ENCODE assay signal across 17 cellular contexts in the genomic region with DNA sequence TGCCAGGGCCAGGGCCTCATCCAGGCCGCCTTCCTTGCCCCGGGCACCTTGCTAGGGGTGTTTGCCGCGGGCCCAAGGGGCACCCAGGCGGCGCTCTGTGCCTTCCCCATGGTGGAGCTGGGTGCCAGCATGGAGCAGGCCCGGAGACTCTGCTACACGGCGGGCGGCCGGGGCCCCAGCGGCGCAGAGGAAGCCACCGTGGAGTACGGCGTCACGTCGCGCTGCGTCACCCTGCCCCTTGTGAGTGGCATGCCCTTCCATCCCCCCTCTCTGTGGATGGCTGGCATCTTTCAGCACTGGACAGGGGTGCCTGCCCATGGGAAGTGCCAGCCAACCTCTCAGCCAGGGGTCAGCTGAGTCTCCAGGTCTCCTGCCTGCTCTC. TPM values are rescaled to one million over a fixed set of nuclear protein-coding genes. Genes with fewer than 3 reads are reported as not detected.
DNase-seq lines count a peak whose midpoint lies in the region; ATAC-seq and TF ChIP-seq lines count a peak whose summit lies in the region.
"Had no signal": no experiment of that assay in that cellular context is flagged by ENCODE, and none has a peak within 500 bp of the region (broad histone marks: within the 10 kb centered on the region; RNA-seq: fewer than 3 reads in every experiment).

No MANE protein-coding gene starts in this region.

- peak overlapping the region; percentile 29; the same call in 1 of the 2 replicates for H3K9ac ChIP-seq in BLaER1

- TF ChIP-seq POLR2A in suprapubic skin (IDR thresholded peaks at IDR 0.05), result no peak

- peaks cover 10% of the 10 kb centered on the region for H3K4me1 Mint-ChIP-seq in CD8-positive, alpha-beta T cell (ENCODE audit: low read depth)

- H3K27ac ChIP-seq in BLaER1 (peak overlapping the region; percentile 58), dorsolateral prefrontal cortex (peak overlapping the region in 57 of 59 donors; percentile 39 to 99 (median 95)), suprapubic skin (no peak overlapping the region)
- H3K27ac ChIP-seq in CD8-positive, alpha-beta T cell (ENCODE audit: low read depth, low read length), result no peak overlapping the region
- H3K27ac ChIP-seq: C4-2B, SJSA1 had no signal

- ATAC-seq in CD8-positive, alpha-beta T cell, result no peak
- ATAC-seq in HG03565 (IDR thresholded peaks at IDR 0.05; ENCODE audit: unreplicated experiment), result no peak
- ATAC-seq: HCT116, PC-3 had no signal

- H3K9me3 ChIP-seq in BLaER1 (peaks cover 3% of the 10 kb centered on the region; the same call in 1 of the 2 replicates), suprapubic skin (no peaks in the 10 kb centered on the region)
- no peaks in the 10 kb centered on the region for H3K9me3 ChIP-seq in CD8-positive, alpha-beta T cell (ENCODE audit: low read length)
- H3K9me3 ChIP-seq: SJSA1 had no signal

- H3K4me2 ChIP-seq in BLaER1, result peak overlapping the region; percentile 72

- POLR2A ChIA-PET in CD8-positive, alpha-beta T cell (lab: Charles Lee), result no interaction called here

- H3K4me3 Mint-ChIP-seq in CD8-positive, alpha-beta T cell, result no peak overlapping the region

- H3K9me3 Mint-ChIP-seq in CD8-positive, alpha-beta T cell, result no peaks in the 10 kb centered on the region
- H3K9me3 Mint-ChIP-seq: IgD-negative memory B cell had no signal

- H3K27me3 Mint-ChIP-seq in CD8-positive, alpha-beta T cell (ENCODE audit: low read depth), result no peaks in the 10 kb centered on the region

- peaks cover 39% of the 10 kb centered on the region for H4K20me1 ChIP-seq in BLaER1

- TF ChIP-seq CTCF in dorsolateral prefrontal cortex (IDR thresholded peaks at IDR 0.05 in 54 of 56, conservative IDR thresholded peaks at IDR 0.05 in 2 of 56; ENCODE audit: low read depth in 1 of 56, partially characterized antibody in 56 of 56), result no peak
- no peak for TF ChIP-seq CTCF in CD8-positive, alpha-beta T cell (IDR thresholded peaks at IDR 0.05)
- TF ChIP-seq CTCF in suprapubic skin (IDR thresholded peaks at IDR 0.05), result no peak

- intact Hi-C loops in dorsolateral prefrontal cortex (cut with DNase I) (loop anchor here in 1 of 2 donors (2.0 kb wide), 1 partner anchor 13 kb away; the partner anchor contains the start of gene SRPK3), posterior vena cava (cut with DNase I) (no loop called here)
- intact Hi-C loops in CD8-positive, alpha-beta T cell (cut with DNase I, micrococcal nuclease), result no loop called here

- peaks cover 5% of the 10 kb centered on the region; the same call in 1 of the 2 replicates for H3K27me3 ChIP-seq in BLaER1
- no peaks in the 10 kb centered on the region for H3K27me3 ChIP-seq in H7 (ENCODE audit: control insufficient read depth, insufficient read depth, low read length)
- H3K27me3 ChIP-seq in dorsolateral prefrontal cortex, result peaks cover 0 to 82% (median 0%) of the 10 kb centered on the region in 45 donors
- no peaks in the 10 kb centered on the region for H3K27me3 ChIP-seq in CD8-positive, alpha-beta T cell (ENCODE audit: insufficient read depth, low read length)
- no peaks in the 10 kb centered on the region for H3K27me3 ChIP-seq in suprapubic skin
- H3K27me3 ChIP-seq: SJSA1 had no signal

- TF ChIP-seq EP300 in suprapubic skin (IDR thresholded peaks at IDR 0.05), result no peak

- DNase-seq in H7 (peak; percentile 63), dorsolateral prefrontal cortex (peak in 4 of 10 donors; percentile 29 to 45 (median 36)), posterior vena cava (ENCODE audit: low spot score) (peak; percentile 79), suprapubic skin (ENCODE audit: low spot score in 2 of 2) (no peak)
- DNase-seq in CD8-positive, alpha-beta T cell, result no peak
- DNase-seq: COR-L47, DMS53, NCI-H146, NCI-H345, NCI-H69, PC-3 had no signal

- H3K27ac Mint-ChIP-seq in CD8-positive, alpha-beta T cell, result no peak overlapping the region
- H3K27ac Mint-ChIP-seq: IgD-negative memory B cell had no signal

- WGBS in suprapubic skin, result 100% methylated on average over 2 of the region's 20 CpGs

- CTCF ChIA-PET in CD8-positive, alpha-beta T cell (lab: Charles Lee), result interaction anchor here (3.5 kb wide), 1 partner anchor 179 kb away, joined by 10 read pairs; no protein-coding TSS in a partner anchor

- H3K36me3 ChIP-seq in BLaER1 (no peaks in the 10 kb centered on the region), H7 (replicated peaks; ENCODE audit: control insufficient read depth, insufficient read depth, low read length) (no peaks in the 10 kb centered on the region), suprapubic skin (no peaks in the 10 kb centered on the region)
- no peaks in the 10 kb centered on the region for H3K36me3 ChIP-seq in CD8-positive, alpha-beta T cell (ENCODE audit: insufficient read depth, low read length)
- H3K36me3 ChIP-seq: SJSA1 had no signal

- H3K4me3 ChIP-seq in BLaER1 (no peak overlapping the region), H7 (ENCODE audit: insufficient read depth, low read depth, low read length) (no peak overlapping the region), dorsolateral prefrontal cortex (peak overlapping the region in 53 of 59 donors; percentile 9 to 80 (median 61)), suprapubic skin (no peak overlapping the region)
- H3K4me3 ChIP-seq in CD8-positive, alpha-beta T cell (ENCODE audit: low read depth, low read length), result no peak overlapping the region
- H3K4me3 ChIP-seq: SJSA1 had no signal

- peaks cover 71% of the 10 kb centered on the region for H3K4me1 ChIP-seq in BLaER1
- H3K4me1 ChIP-seq in CD8-positive, alpha-beta T cell (ENCODE audit: insufficient read depth, low read length), result peaks cover 10% of the 10 kb centered on the region
- H3K4me1 ChIP-seq in suprapubic skin, result peaks cover 27% of the 10 kb centered on the region

- no peaks in the 10 kb centered on the region for H3K36me3 Mint-ChIP-seq in CD8-positive, alpha-beta T cell
- H3K36me3 Mint-ChIP-seq: IgD-negative memory B cell had no signal

RNA-seq across cellular contexts. Expression of gene PLXNB3, which starts 3.6 kb away (rescaled TPM):
- total RNA-seq in H7 (2014; rRNA removed; shearing (Covaris generic)), result 0.07 TPM in 1 of 2 replicates, not detected in the other
- total RNA-seq in dorsolateral prefrontal cortex (100 to 1,000 TPM in 98 of 120 experiments, 10 to 100 TPM in 22; 22.2 to 541 (median 140) TPM), posterior vena cava (10 to 100 TPM; 16.8 to 19.1 TPM), suprapubic skin (10 to 100 TPM; 13.5 to 23.9 (median 19.8) TPM)
- total RNA-seq in CD8-positive, alpha-beta T cell, result under 1 TPM; 0.35 to 0.50 TPM

RNA-seq across cellular contexts. Expression of gene SRPK3, which starts 13.2 kb away (rescaled TPM):
- total RNA-seq in H7 (2014; rRNA removed; shearing (Covaris generic)), result not detected in 2 replicates
- total RNA-seq in dorsolateral prefrontal cortex (10 to 100 TPM in 19 of 120 experiments, 1 to 10 TPM in 101; 1.8 to 14.2 (median 6.3) TPM), posterior vena cava (1 to 10 TPM; 5.4 to 9.8 TPM), suprapubic skin (1 to 10 TPM in 2 of 4 donors, under 1 TPM in 2; 0.42 to 3.1 (median 1.2) TPM)
- not detected for total RNA-seq in CD8-positive, alpha-beta T cell
- total RNA-seq: SJSA1 had no signal

RNA-seq across cellular contexts. Expression of gene IDH3G, which starts 26.5 kb away (rescaled TPM):
- 63.3 and 76.2 TPM in 2 replicates for total RNA-seq in H7 (2014; rRNA removed; shearing (Covaris generic))
- total RNA-seq in dorsolateral prefrontal cortex (10 to 100 TPM; 35.7 to 90.5 (median 70.9) TPM), posterior vena cava (10 to 100 TPM; 43.9 to 44.1 TPM), suprapubic skin (100 to 1,000 TPM in 1 of 4 donors, 10 to 100 TPM in 3; 58.1 to 105 (median 93.8) TPM)
- 10 to 100 TPM; 55.8 to 56.5 TPM for total RNA-seq in CD8-positive, alpha-beta T cell

RNA-seq across cellular contexts. Expression of gene SSR4, which starts 26.8 kb away (rescaled TPM):
- total RNA-seq in H7 (2014; rRNA removed; shearing (Covaris generic)), result 148 and 198 TPM in 2 replicates
- total RNA-seq in dorsolateral prefrontal cortex, result 100 to 1,000 TPM in 14 of 120 experiments, 10 to 100 TPM in 106; 55.7 to 109 (median 84.8) TPM
- total RNA-seq in posterior vena cava, result 100 to 1,000 TPM; 164 to 225 TPM
- total RNA-seq in CD8-positive, alpha-beta T cell, result 100 to 1,000 TPM; 175 TPM
- 100 to 1,000 TPM in 3 of 4 donors, 10 to 100 TPM in 1; 86.7 to 200 (median 150) TPM for total RNA-seq in suprapubic skin

RNA-seq across cellular contexts. Expression of gene ABCD1, which starts 43.0 kb away (rescaled TPM):
- total RNA-seq in H7 (2014; rRNA removed; shearing (Covaris generic)), result 12.2 and 17.1 TPM in 2 replicates
- total RNA-seq in dorsolateral prefrontal cortex (1 to 10 TPM; 2.4 to 8.3 (median 4.5) TPM), posterior vena cava (10 to 100 TPM; 14.7 to 22.6 TPM), suprapubic skin (1 to 10 TPM; 5.9 to 9.4 (median 7.4) TPM)
- 1 to 10 TPM; 5.2 to 6.4 TPM for total RNA-seq in CD8-positive, alpha-beta T cell

Comparison
In these comparisons a context has a peak if more than half of its experiments do, and no peak if none do; other contexts are left out.
1. H3K27ac ChIP-seq: peak in BLaER1 (single experiment) and dorsolateral prefrontal cortex (57 of 59); none in CD8-positive, alpha-beta T cell (single experiment) and suprapubic skin (single experiment).
2. H3K4me3 ChIP-seq: peak in dorsolateral prefrontal cortex (53 of 59); none in BLaER1 (single experiment), H7 (single experiment), CD8-positive, alpha-beta T cell (single experiment) and suprapubic skin (single experiment).
3. DNase-seq: peak in H7 (single experiment) and posterior vena cava (single experiment); none in CD8-positive, alpha-beta T cell (0 of 7) and suprapubic skin (0 of 2).
4. RNA of gene PLXNB3, which starts 3.6 kb away (total RNA-seq): 22.2 to 541 TPM in dorsolateral prefrontal cortex, 13.5 to 23.9 TPM in suprapubic skin and 16.8 to 19.1 TPM in posterior vena cava; 0.35 to 0.50 TPM in CD8-positive, alpha-beta T cell and 0.07 TPM in H7; every median in the first group is over 4 times any median in the second.